19 cellular contexts compared by ENCODE assay signal in the genomic region with DNA sequence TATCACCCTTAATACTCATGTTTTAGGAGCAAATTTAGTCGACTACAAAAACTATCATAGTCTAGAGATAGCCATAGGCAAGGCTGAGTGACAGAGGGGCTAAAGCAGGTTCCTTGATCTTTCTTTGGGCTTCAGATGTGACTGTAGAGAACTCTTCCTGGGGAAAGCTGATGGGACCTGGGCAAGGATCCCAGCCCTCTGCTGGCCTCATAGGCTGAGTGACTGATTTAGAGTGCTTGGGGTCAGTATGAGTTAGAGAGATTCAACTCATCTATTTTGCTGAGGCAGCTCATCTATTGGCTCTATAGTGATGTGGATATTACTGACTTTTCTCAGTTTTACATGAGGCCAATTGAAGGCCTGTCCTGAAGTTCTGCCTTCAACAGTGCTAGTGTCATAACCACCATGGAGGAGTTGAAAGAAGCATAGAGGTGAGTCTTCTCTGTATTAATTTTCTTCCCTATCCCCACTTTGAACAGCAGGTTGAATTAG.
DNase-seq lines count a peak whose midpoint lies in the region; ATAC-seq, FAIRE-seq and TF ChIP-seq lines count a peak whose summit lies in the region.
"Had no signal": no experiment of that assay in that cellular context is flagged by ENCODE, and none has a peak within 500 bp of the region (broad histone marks: within the 10 kb centered on the region; RNA-seq: fewer than 3 reads in every experiment).

No MANE protein-coding gene starts in this region.

- H3K9ac ChIP-seq in HepG2 (ENCODE audit: insufficient read depth, low read depth, low read length): no peak overlapping the region

- TF ChIP-seq RAD21 in HepG2 (CRISPR knock-in tag; IDR thresholded peaks at IDR 0.05): no peak

- intact Hi-C loops in HepG2 (cut with micrococcal nuclease; ENCODE audit: unreplicated experiment) (no loop called here), right lobe of liver (cut with DNase I) (no loop called here)

- WGBS in HepG2 (ENCODE audit: low lambda C conversion rate): 0% methylated on average over 1 of the region's 1 CpG
- 14% methylated on average over 1 of the region's 1 CpG for WGBS in right lobe of liver (ENCODE audit: insufficient coverage, low coverage, low lambda C conversion rate, missing lambda C conversion rate)
- WGBS in upper lobe of left lung, 2 donors: 56 to 63% methylated on average over 1 of the region's 1 CpG

- DNase-seq in DMS53 (lab: John Stamatoyannopoulos, UW) (peak; percentile 40), DMS53 treated with DMSO at 0.1 percent for 48 hours (lab: John Stamatoyannopoulos, UW; ENCODE audit: unreplicated experiment) (no peak), HepG2 (ENCODE audit: low spot score) (no peak), right lobe of liver (no peak), NCI-H2081 (lab: John Stamatoyannopoulos, UW) (no peak), upper lobe of left lung (no peak)
- no peak for DNase-seq in activated CD4-positive, alpha-beta memory T cell treated with anti-CD3 and anti-CD28 coated beads, Interleukin-2, amount 10 ng/mL, durations not matched to agents 7 days and 5 days
- no peak for DNase-seq in stimulated activated effector memory CD8-positive, alpha-beta T cell treated with anti-CD3 and anti-CD28 coated beads, Interleukin-12 subunit alpha, Interleukin-12 subunit beta, amount 100 ng/mL, for 72 hours (ENCODE audit: low spot score in 2 of 2)
- DNase-seq: activated gamma-delta T cell treated with Interleukin-2 at 50 U/mL for 16 hours; DMS79 treated with DMSO at 0.1 percent for 48 hours; dorsolateral prefrontal cortex; glutamatergic neuron; NCI-H1436 treated with DMSO at 0.1 percent for 48 hours; NCI-H526; stimulated activated naive CD4-positive, alpha-beta T cell treated with Interleukin-2 at 50 U/mL for 16 hours had no signal

- no peak for FAIRE-seq in HepG2 (lab: Jason Lieb, UNC)

- no peak overlapping the region for H2AFZ ChIP-seq in HepG2 (ENCODE audit: low read length)

- H3K4me1 ChIP-seq in HepG2 (ENCODE audit: insufficient read depth, low read length) (no peaks in the 10 kb centered on the region), right lobe of liver (no peaks in the 10 kb centered on the region), upper lobe of left lung (no peaks in the 10 kb centered on the region)

- H3K36me3 Mint-ChIP-seq in activated CD4-positive, alpha-beta memory T cell treated with anti-CD3 and anti-CD28 coated beads, Interleukin-2, amount 10 ng/mL, durations not matched to agents 7 days and 5 days (ENCODE audit: low read depth): peaks cover 17% of the 10 kb centered on the region
- H3K36me3 Mint-ChIP-seq in stimulated activated effector memory CD8-positive, alpha-beta T cell treated with anti-CD3 and anti-CD28 coated beads, Interleukin-12 subunit alpha, Interleukin-12 subunit beta, amount 100 ng/mL, for 72 hours: no peaks in the 10 kb centered on the region
- H3K36me3 Mint-ChIP-seq: type B pancreatic cell had no signal

- TF ChIP-seq EP300 in HepG2 (IDR thresholded peaks at IDR 0.05; ENCODE audit: low read depth in 2 of 2, low read length in 2 of 2) (no peak), HepG2 (CRISPR knock-in tag; IDR thresholded peaks at IDR 0.05; ENCODE audit: borderline replicate concordance) (no peak), upper lobe of left lung (IDR thresholded peaks at IDR 0.05) (no peak)

- H3K9me3 ChIP-seq in HepG2 (ENCODE audit: low read length) (peaks cover 6% of the 10 kb centered on the region), right lobe of liver (no peaks in the 10 kb centered on the region), upper lobe of left lung (peaks cover 0 to 6% (median 0%) of the 10 kb centered on the region in 4 donors)

- BruUV-seq in HepG2 (replicated peaks; lab: Mats Ljungman, UMichigan): no TSS peak

- no peaks in the 10 kb centered on the region for H3K79me2 ChIP-seq in HepG2 (ENCODE audit: insufficient read depth, low read length)

- H3K4me3 Mint-ChIP-seq in activated CD4-positive, alpha-beta memory T cell treated with anti-CD3 and anti-CD28 coated beads, Interleukin-2, amount 10 ng/mL, durations not matched to agents 7 days and 5 days: no peak overlapping the region
- H3K4me3 Mint-ChIP-seq in stimulated activated effector memory CD8-positive, alpha-beta T cell treated with anti-CD3 and anti-CD28 coated beads, Interleukin-12 subunit alpha, Interleukin-12 subunit beta, amount 100 ng/mL, for 72 hours: no peak overlapping the region
- H3K4me3 Mint-ChIP-seq: central memory CD8-positive, alpha-beta T cell; type B pancreatic cell had no signal

- H3K4me1 Mint-ChIP-seq in activated CD4-positive, alpha-beta memory T cell treated with anti-CD3 and anti-CD28 coated beads, Interleukin-2, amount 10 ng/mL, durations not matched to agents 7 days and 5 days: peaks cover 27% of the 10 kb centered on the region
- peaks cover 18% of the 10 kb centered on the region for H3K4me1 Mint-ChIP-seq in stimulated activated effector memory CD8-positive, alpha-beta T cell treated with anti-CD3 and anti-CD28 coated beads, Interleukin-12 subunit alpha, Interleukin-12 subunit beta, amount 100 ng/mL, for 72 hours
- H3K4me1 Mint-ChIP-seq: central memory CD8-positive, alpha-beta T cell had no signal

- H3K27me3 ChIP-seq in HepG2 (ENCODE audit: control insufficient read depth in 1 of 2, insufficient read depth in 2 of 2, low read length in 2 of 2) (peaks cover 0 to 7% of the 10 kb centered on the region in 2 experiments; a peak in 2 of 5 replicates), right lobe of liver (no peaks in the 10 kb centered on the region), upper lobe of left lung (no peaks in the 10 kb centered on the region)

- ATAC-seq in HepG2 (no peak), right lobe of liver (no peak), upper lobe of left lung (ENCODE audit: low FRiP score in 2 of 2) (no peak)
- peak; percentile 51 for ATAC-seq in stimulated activated effector memory CD8-positive, alpha-beta T cell treated with anti-CD3 and anti-CD28 coated beads, Interleukin-12 subunit alpha, Interleukin-12 subunit beta, amount 100 ng/mL, for 72 hours

- no peaks in the 10 kb centered on the region for H4K20me1 ChIP-seq in HepG2 (ENCODE audit: insufficient read depth, low read length)

- H3K27ac ChIP-seq in HepG2 (ENCODE audit: extremely low read length, insufficient read depth, low read length) (no peak overlapping the region), right lobe of liver (no peak overlapping the region), upper lobe of left lung (no peak overlapping the region)
- H3K27ac ChIP-seq: 22Rv1, dorsolateral prefrontal cortex, skin epidermis had no signal

- H3K4me3 ChIP-seq in HepG2 (replicated peaks in 1 of 3; ENCODE audit: insufficient read depth in 1 of 3, low read depth in 2 of 3, low read length in 3 of 3) (no peak overlapping the region), right lobe of liver (no peak overlapping the region), upper lobe of left lung (no peak overlapping the region)
- H3K4me3 ChIP-seq: dorsolateral prefrontal cortex, skin epidermis had no signal

- peak overlapping the region; percentile 61 for H3K27ac Mint-ChIP-seq in activated CD4-positive, alpha-beta memory T cell treated with anti-CD3 and anti-CD28 coated beads, Interleukin-2, amount 10 ng/mL, durations not matched to agents 7 days and 5 days
- peak overlapping the region; percentile 59 for H3K27ac Mint-ChIP-seq in stimulated activated effector memory CD8-positive, alpha-beta T cell treated with anti-CD3 and anti-CD28 coated beads, Interleukin-12 subunit alpha, Interleukin-12 subunit beta, amount 100 ng/mL, for 72 hours
- H3K27ac Mint-ChIP-seq: type B pancreatic cell had no signal

- TF ChIP-seq CTCF in HepG2 (CRISPR knock-in tag; IDR thresholded peaks at IDR 0.05) (no peak), right lobe of liver (IDR thresholded peaks at IDR 0.05) (no peak), upper lobe of left lung (IDR thresholded peaks at IDR 0.05) (no peak)

- in situ Hi-C loops in HepG2 (cut with HindIII; ENCODE audit: extremely low pct_ligation_motif_present, low pct_unique_long_range_greater_than_20kb): no loop called here

- TF ChIP-seq POLR2A in HepG2 (IDR thresholded peaks at IDR 0.05; ENCODE audit: insufficient read depth in 1 of 2, low read depth in 2 of 2, low read length in 2 of 2) (no peak), right lobe of liver (IDR thresholded peaks at IDR 0.05) (no peak), upper lobe of left lung (IDR thresholded peaks at IDR 0.05) (no peak)

- H3K4me2 ChIP-seq in HepG2 (ENCODE audit: low read depth, low read length): no peak overlapping the region

- no peaks in the 10 kb centered on the region for H3K27me3 Mint-ChIP-seq in activated CD4-positive, alpha-beta memory T cell treated with anti-CD3 and anti-CD28 coated beads, Interleukin-2, amount 10 ng/mL, durations not matched to agents 7 days and 5 days
- H3K27me3 Mint-ChIP-seq: central memory CD8-positive, alpha-beta T cell had no signal

- CTCF ChIA-PET in HepG2 (lab: Yijun Ruan, JAX; ENCODE audit: low intra/inter-chr PET ratio, low total read pairs): no interaction called here
- CTCF ChIA-PET in activated CD4-positive, alpha-beta memory T cell treated with anti-CD3 and anti-CD28 coated beads, Interleukin-2, amount 10 ng/mL, durations not matched to agents 7 days and 5 days (lab: Charles Lee): interaction anchor here (0.6 to 1.5 kb wide), 5 partner anchors 23 to 424 kb away, joined by 3 to 9 read pairs (median 3); no protein-coding TSS in a partner anchor

- peaks cover 21% of the 10 kb centered on the region for H3K9me3 Mint-ChIP-seq in activated CD4-positive, alpha-beta memory T cell treated with anti-CD3 and anti-CD28 coated beads, Interleukin-2, amount 10 ng/mL, durations not matched to agents 7 days and 5 days
- no peaks in the 10 kb centered on the region for H3K9me3 Mint-ChIP-seq in stimulated activated effector memory CD8-positive, alpha-beta T cell treated with anti-CD3 and anti-CD28 coated beads, Interleukin-12 subunit alpha, Interleukin-12 subunit beta, amount 100 ng/mL, for 72 hours
- H3K9me3 Mint-ChIP-seq: central memory CD8-positive, alpha-beta T cell; type B pancreatic cell had no signal

- POLR2A ChIA-PET in HepG2 (lab: Yijun Ruan, JAX): no interaction called here
- POLR2A ChIA-PET in activated CD4-positive, alpha-beta memory T cell treated with anti-CD3 and anti-CD28 coated beads, Interleukin-2, amount 10 ng/mL, durations not matched to agents 7 days and 5 days (lab: Charles Lee): interaction anchor here (0.7 to 1.0 kb wide), 4 partner anchors 199 to 446 kb away, joined by 3 to 5 read pairs (median 4); a partner anchor contains a TSS

- H3K36me3 ChIP-seq in HepG2 (replicated peaks in 1 of 2; ENCODE audit: control insufficient read depth in 1 of 2, insufficient read depth in 2 of 2, low read length in 2 of 2) (no peaks in the 10 kb centered on the region), right lobe of liver (no peaks in the 10 kb centered on the region), upper lobe of left lung (no peaks in the 10 kb centered on the region)

TF ChIP-seq in HepG2, 621 proteins besides CTCF, POLR2A, EP300 and RAD21 (continues in another document):
- peak; percentile 31 to 45; a peak in 1 of 4 replicates for TF ChIP-seq MAFK (conservative IDR thresholded peaks at IDR 0.05 in 1 of 2, IDR thresholded peaks at IDR 0.05 in 1 of 2; ENCODE audit: low read length in 2 of 2)
